1 cellular context compared by ENCODE assay signal in the genomic region with DNA sequence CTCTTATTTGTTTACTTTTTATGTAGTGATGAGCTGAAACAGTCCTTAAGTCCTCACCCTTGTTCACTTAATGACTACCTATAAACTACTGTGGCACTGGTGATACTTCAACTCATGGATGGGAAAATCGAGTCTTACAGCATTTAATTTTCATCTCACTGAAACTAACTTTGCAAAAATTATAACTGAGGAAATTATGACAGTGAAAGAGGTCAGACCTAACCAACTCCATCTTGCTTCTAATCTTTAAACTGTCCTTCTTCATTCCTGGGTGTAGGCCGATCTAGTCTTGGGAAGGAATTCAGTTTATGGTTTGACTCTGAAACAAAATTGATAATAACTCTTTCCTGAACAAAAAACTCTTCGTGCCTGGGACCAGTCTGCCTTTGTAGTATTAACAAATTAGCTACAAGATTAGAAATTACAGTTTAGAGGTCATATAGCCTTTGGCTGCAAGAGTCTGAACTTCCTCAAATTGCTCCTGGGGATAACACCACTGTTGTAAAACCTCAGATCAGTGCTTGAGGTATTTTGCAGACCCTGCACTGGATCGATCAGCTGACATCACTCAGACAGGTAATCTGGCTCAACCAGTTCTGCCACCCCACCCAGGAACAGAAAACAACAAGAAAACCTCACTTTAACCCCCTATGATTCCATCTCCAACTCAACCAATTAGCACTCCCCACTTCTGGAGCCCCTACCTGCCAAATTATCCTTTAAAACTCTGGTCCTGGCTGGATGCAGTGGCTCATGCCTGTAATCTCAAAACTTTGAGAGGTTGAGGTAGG.
TF ChIP-seq lines count a peak whose summit lies in the region.

No MANE protein-coding gene starts in this region.

TF ChIP-seq in WTC11, 78 proteins besides CTCF, POLR2A, EP300 and RAD21 (continued from another document):
- TF ChIP-seq, protein P1, sequence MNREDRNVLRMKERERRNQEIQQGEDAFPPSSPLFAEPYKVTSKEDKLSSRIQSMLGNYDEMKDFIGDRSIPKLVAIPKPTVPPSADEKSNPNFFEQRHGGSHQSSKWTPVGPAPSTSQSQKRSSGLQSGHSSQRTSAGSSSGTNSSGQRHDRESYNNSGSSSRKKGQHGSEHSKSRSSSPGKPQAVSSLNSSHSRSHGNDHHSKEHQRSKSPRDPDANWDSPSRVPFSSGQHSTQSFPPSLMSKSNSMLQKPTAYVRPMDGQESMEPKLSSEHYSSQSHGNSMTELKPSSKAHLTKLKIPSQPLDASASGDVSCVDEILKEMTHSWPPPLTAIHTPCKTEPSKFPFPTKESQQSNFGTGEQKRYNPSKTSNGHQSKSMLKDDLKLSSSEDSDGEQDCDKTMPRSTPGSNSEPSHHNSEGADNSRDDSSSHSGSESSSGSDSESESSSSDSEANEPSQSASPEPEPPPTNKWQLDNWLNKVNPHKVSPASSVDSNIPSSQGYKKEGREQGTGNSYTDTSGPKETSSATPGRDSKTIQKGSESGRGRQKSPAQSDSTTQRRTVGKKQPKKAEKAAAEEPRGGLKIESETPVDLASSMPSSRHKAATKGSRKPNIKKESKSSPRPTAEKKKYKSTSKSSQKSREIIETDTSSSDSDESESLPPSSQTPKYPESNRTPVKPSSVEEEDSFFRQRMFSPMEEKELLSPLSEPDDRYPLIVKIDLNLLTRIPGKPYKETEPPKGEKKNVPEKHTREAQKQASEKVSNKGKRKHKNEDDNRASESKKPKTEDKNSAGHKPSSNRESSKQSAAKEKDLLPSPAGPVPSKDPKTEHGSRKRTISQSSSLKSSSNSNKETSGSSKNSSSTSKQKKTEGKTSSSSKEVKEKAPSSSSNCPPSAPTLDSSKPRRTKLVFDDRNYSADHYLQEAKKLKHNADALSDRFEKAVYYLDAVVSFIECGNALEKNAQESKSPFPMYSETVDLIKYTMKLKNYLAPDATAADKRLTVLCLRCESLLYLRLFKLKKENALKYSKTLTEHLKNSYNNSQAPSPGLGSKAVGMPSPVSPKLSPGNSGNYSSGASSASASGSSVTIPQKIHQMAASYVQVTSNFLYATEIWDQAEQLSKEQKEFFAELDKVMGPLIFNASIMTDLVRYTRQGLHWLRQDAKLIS (CRISPR knock-in tag; IDR thresholded peaks at IDR 0.05; ENCODE audit: borderline replicate concordance): no peak
- TF ChIP-seq E2F5 (CRISPR knock-in tag; IDR thresholded peaks at IDR 0.05): no peak
- TF ChIP-seq MXD4 (CRISPR knock-in tag; IDR thresholded peaks at IDR 0.05; ENCODE audit: borderline replicate concordance): no peak
- no peak for TF ChIP-seq SMAD4 (CRISPR knock-in tag; IDR thresholded peaks at IDR 0.05)
- TF ChIP-seq ZNF121 (CRISPR knock-in tag; IDR thresholded peaks at IDR 0.05): no peak
